In genomic region chr15:60541784-60542617, GRCh38 we compare ENCODE assay signal across 13 cellular contexts.
DNase-seq lines count a peak whose midpoint lies in the region; ATAC-seq, FAIRE-seq and TF ChIP-seq lines count a peak whose summit lies in the region.
"Had no signal": no experiment of that assay in that cellular context is flagged by ENCODE, and none has a peak within 500 bp of the region (broad histone marks: within the 10 kb centered on the region; RNA-seq: fewer than 3 reads in every experiment).

No MANE protein-coding gene starts in this region.

- no peaks in the 10 kb centered on the region for H3K9me1 ChIP-seq in keratinocyte (ENCODE audit: control insufficient read depth, extremely low read depth, insufficient read depth, low read length)

- peak overlapping the region; percentile 19 for H3K27ac Mint-ChIP-seq in activated naive CD4-positive, alpha-beta T cell treated with anti-CD3 and anti-CD28 coated beads, Interleukin-2, amount 50 U/mL, for 24 hours
- peak overlapping the region; percentile 50 for H3K27ac Mint-ChIP-seq in activated naive CD8-positive, alpha-beta T cell treated with anti-CD3 and anti-CD28 coated beads for 36 hours

- no peaks in the 10 kb centered on the region for H3K27me3 Mint-ChIP-seq in activated naive CD4-positive, alpha-beta T cell treated with anti-CD3 and anti-CD28 coated beads, Interleukin-2, amount 50 U/mL, for 24 hours
- no peaks in the 10 kb centered on the region for H3K27me3 Mint-ChIP-seq in activated naive CD8-positive, alpha-beta T cell treated with anti-CD3 and anti-CD28 coated beads for 36 hours

- H3K36me3 Mint-ChIP-seq in activated naive CD4-positive, alpha-beta T cell treated with anti-CD3 and anti-CD28 coated beads, Interleukin-2, amount 50 U/mL, for 24 hours: peaks cover 9% of the 10 kb centered on the region
- H3K36me3 Mint-ChIP-seq in activated naive CD8-positive, alpha-beta T cell treated with anti-CD3 and anti-CD28 coated beads for 36 hours: peaks cover 22% of the 10 kb centered on the region

- FAIRE-seq in keratinocyte (lab: Jason Lieb, UNC): peak; percentile 23

- H3K4me1 ChIP-seq in keratinocyte (ENCODE audit: control insufficient read depth, extremely low read depth, insufficient read depth, low read length): no peaks in the 10 kb centered on the region
- H3K4me1 ChIP-seq in upper lobe of right lung: no peaks in the 10 kb centered on the region

- ATAC-seq in upper lobe of right lung (peak; percentile 41), HG03354 (IDR thresholded peaks at IDR 0.05; ENCODE audit: poor library complexity, severe bottlenecking, unreplicated experiment) (no peak)

- dilution Hi-C loops in keratinocyte (cut with MboI; ENCODE audit: extremely low pct_ligation_motif_present, low sequenced_read_pairs): no loop called here

- H3K27ac ChIP-seq in keratinocyte (ENCODE audit: control insufficient read depth, insufficient read depth, low read length) (no peak overlapping the region), upper lobe of right lung (no peak overlapping the region)

- H3K4me1 Mint-ChIP-seq in activated naive CD4-positive, alpha-beta T cell treated with anti-CD3 and anti-CD28 coated beads, Interleukin-2, amount 50 U/mL, for 24 hours: peaks cover 97% of the 10 kb centered on the region
- H3K4me1 Mint-ChIP-seq in activated naive CD8-positive, alpha-beta T cell treated with anti-CD3 and anti-CD28 coated beads for 36 hours: peaks cover 91% of the 10 kb centered on the region

- intact Hi-C loops in upper lobe of right lung (cut with DNase I): no loop called here

- H3K4me2 ChIP-seq in keratinocyte (ENCODE audit: control insufficient read depth, extremely low read depth, insufficient read depth, low read depth, low read length): no peak overlapping the region

- no peak overlapping the region for H2AFZ ChIP-seq in keratinocyte (ENCODE audit: control insufficient read depth, low read length)

- H3K4me3 Mint-ChIP-seq in activated naive CD4-positive, alpha-beta T cell treated with anti-CD3 and anti-CD28 coated beads, Interleukin-2, amount 50 U/mL, for 24 hours: no peak overlapping the region
- no peak overlapping the region for H3K4me3 Mint-ChIP-seq in activated naive CD8-positive, alpha-beta T cell treated with anti-CD3 and anti-CD28 coated beads for 36 hours

- no peaks in the 10 kb centered on the region for H3K27me3 ChIP-seq in keratinocyte (ENCODE audit: control insufficient read depth, extremely low read depth, insufficient read depth, low read length)
- no peaks in the 10 kb centered on the region for H3K27me3 ChIP-seq in upper lobe of right lung
- H3K27me3 ChIP-seq: upper lobe of left lung had no signal

- no peak overlapping the region for H3K9ac ChIP-seq in keratinocyte (ENCODE audit: control insufficient read depth, extremely low read depth, insufficient read depth, low read length)

- H3K4me3 ChIP-seq in keratinocyte (ENCODE audit: control insufficient read depth in 2 of 3, extremely low read depth in 1 of 3, insufficient read depth in 2 of 3, low read depth in 1 of 3, low read length in 3 of 3) (no peak overlapping the region), upper lobe of right lung (no peak overlapping the region)
- H3K4me3 ChIP-seq: upper lobe of left lung had no signal

- H3K9me3 Mint-ChIP-seq in activated naive CD4-positive, alpha-beta T cell treated with anti-CD3 and anti-CD28 coated beads, Interleukin-2, amount 50 U/mL, for 24 hours: no peaks in the 10 kb centered on the region
- no peaks in the 10 kb centered on the region for H3K9me3 Mint-ChIP-seq in activated naive CD8-positive, alpha-beta T cell treated with anti-CD3 and anti-CD28 coated beads for 36 hours

- TF ChIP-seq CTCF in keratinocyte (optimal IDR thresholded peaks at IDR 0.05 in 1 of 3, IDR thresholded peaks at IDR 0.05 in 1 of 3, conservative IDR thresholded peaks at IDR 0.05 in 1 of 3; ENCODE audit: extremely low read depth in 1 of 3, insufficient read depth in 2 of 3, low read length in 3 of 3): no peak
- TF ChIP-seq CTCF in upper lobe of right lung (IDR thresholded peaks at IDR 0.05): no peak

- H3K79me2 ChIP-seq in keratinocyte (ENCODE audit: control insufficient read depth, insufficient read depth, low read length): no peaks in the 10 kb centered on the region

- no peak for DNase-seq in activated naive CD4-positive, alpha-beta T cell treated with Interleukin-2 at 50 U/mL for 16 hours
- no peak for DNase-seq in activated naive CD8-positive, alpha-beta T cell treated with anti-CD3 and anti-CD28 coated beads for 36 hours
- DNase-seq in keratinocyte (ENCODE audit: low read depth, low spot score): no peak
- DNase-seq in upper lobe of right lung: no peak
- no peak for DNase-seq in occipital lobe (lab: John Stamatoyannopoulos, UW)
- no peak for DNase-seq in NOMO-1 treated with dmso at 0.1 percent for 144 hours (lab: John Stamatoyannopoulos, UW; ENCODE audit: unreplicated experiment)
- DNase-seq: amniotic stem cell, cortex of kidney, DMS53, NCI-H1436 had no signal

- no peaks in the 10 kb centered on the region for H4K20me1 ChIP-seq in keratinocyte (ENCODE audit: control insufficient read depth, extremely low read depth, insufficient read depth, low read length)

- peaks cover 0 to 3% of the 10 kb centered on the region in 2 experiments for H3K36me3 ChIP-seq in keratinocyte (ENCODE audit: control insufficient read depth in 2 of 2, extremely low read depth in 1 of 2, insufficient read depth in 2 of 2, low read length in 2 of 2)
- no peaks in the 10 kb centered on the region for H3K36me3 ChIP-seq in upper lobe of right lung
- H3K36me3 ChIP-seq: upper lobe of left lung had no signal

- H3K9me3 ChIP-seq in keratinocyte (ENCODE audit: control insufficient read depth, low read depth, low read length) (no peaks in the 10 kb centered on the region), upper lobe of right lung (no peaks in the 10 kb centered on the region)
- H3K9me3 ChIP-seq: upper lobe of left lung had no signal
